Comparison of ENCODE assay signal across 31 cellular contexts in the genomic region with DNA sequence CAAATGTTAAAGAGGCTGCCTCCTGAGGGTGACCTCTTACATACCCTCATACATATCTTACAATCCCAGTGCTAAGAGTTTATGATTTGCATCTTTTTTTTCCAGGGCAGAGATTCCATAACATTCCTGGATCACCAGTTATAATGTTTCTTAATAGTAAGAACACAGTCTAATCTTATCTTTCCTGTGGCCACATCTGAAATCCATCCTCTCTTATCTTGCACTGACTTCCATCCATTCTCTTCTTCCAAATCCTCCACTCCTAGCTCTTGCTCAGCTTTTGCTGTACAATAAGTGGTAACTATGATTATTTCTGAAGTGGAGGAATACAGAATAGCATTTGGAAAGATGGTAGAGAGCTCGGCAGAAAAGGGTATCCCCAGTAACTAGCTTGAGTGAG. TPM values are rescaled to one million over a fixed set of nuclear protein-coding genes. Genes with fewer than 3 reads are reported as not detected.
"Had no signal": no experiment of that assay in that cellular context is flagged by ENCODE, and none has a peak within 500 bp of the region (broad histone marks: within the 10 kb centered on the region; RNA-seq: fewer than 3 reads in every experiment).

No MANE protein-coding gene starts in this region.

- FAIRE-seq: small intestine had no signal

- H3K4me1 ChIP-seq: neural progenitor cell, parathyroid adenoma, uterus had no signal

- H3K27ac ChIP-seq: neural progenitor cell, ovary, parathyroid adenoma, psoas muscle, right lobe of liver, sigmoid colon, suprapubic skin, testis, tibial artery, transverse colon, upper lobe of right lung, uterus had no signal

- H3K27me3 ChIP-seq: neural progenitor cell, ovary, right lobe of liver, sigmoid colon, suprapubic skin, testis, tibial artery, transverse colon, upper lobe of right lung, uterus had no signal

- H3K36me3 ChIP-seq: neural progenitor cell, ovary, uterus had no signal

- DNase-seq: naive thymus-derived CD8-positive, alpha-beta T cell; nephron progenitor cell; occipital lobe; ovary; psoas muscle; right cardiac atrium; right lobe of liver; small intestine; stimulated activated CD4-positive, alpha-beta T cell treated with anti-CD3 and anti-CD28 coated beads, Interleukin-15, amount 100 ng/mL, for 24 hours; stimulated activated CD4-positive, alpha-beta T cell treated with anti-CD3 and anti-CD28 coated beads, Interleukin-2, amount 100 ng/mL, for 24 hours; stimulated activated CD4-positive, alpha-beta T cell treated with anti-CD3 and anti-CD28 coated beads, Interleukin-2, amount 100 ng/mL, for 48 hours; stimulated activated CD4-positive, alpha-beta T cell treated with anti-CD3 and anti-CD28 coated beads, Interleukin-4, amount 100 ng/mL, for 24 hours; stimulated activated naive CD4-positive, alpha-beta T cell; stimulated activated naive CD8-positive, alpha-beta T cell treated with anti-CD3 and anti-CD28 coated beads, Interleukin-15, amount 100 ng/mL, for 72 hours; stimulated activated naive CD8-positive, alpha-beta T cell treated with anti-CD3 and anti-CD28 coated beads, Interleukin-15, Interleukin-2, amounts not matched to agents 100 U/mL and 50 U/mL, for 24 hours; substantia nigra; testis; tibial artery; transverse colon; upper lobe of right lung; uterus had no signal

- H3K4me2 ChIP-seq: neural progenitor cell had no signal

- H3K4me3 ChIP-seq: neural progenitor cell, ovary, psoas muscle, right lobe of liver, sigmoid colon, suprapubic skin, testis, tibial artery, transverse colon, upper lobe of right lung, uterus had no signal

- H2AFZ ChIP-seq: neural progenitor cell, parathyroid adenoma had no signal

- ATAC-seq: naive thymus-derived CD8-positive, alpha-beta T cell; natural killer cell treated with Interleukin-12 subunit alpha and Interleukin-12 subunit beta and Interleukin-15 and Interleukin-18, amount 100 ng/mL, for 72 hours; psoas muscle; right cardiac atrium; right lobe of liver; stimulated activated memory B cell treated with anti-CD40 and anti-IgM and Interleukin-4, amounts not matched to agents 10 μg/mL and 1 μg/mL and 100 μg/mL, for 72 hours; stimulated activated naive CD8-positive, alpha-beta T cell treated with anti-CD3 and anti-CD28 coated beads, Interleukin-15, amount 100 ng/mL, for 72 hours; stimulated activated naive CD8-positive, alpha-beta T cell treated with anti-CD3 and anti-CD28 coated beads, Interleukin-15, Interleukin-2, amounts not matched to agents 100 U/mL and 50 U/mL, for 24 hours; upper lobe of right lung had no signal

- H3K4me3 Mint-ChIP-seq: naive thymus-derived CD8-positive, alpha-beta T cell; natural killer cell treated with Interleukin-12 subunit alpha and Interleukin-12 subunit beta and Interleukin-15 and Interleukin-18, amount 100 ng/mL, for 72 hours; nephron progenitor cell; neural progenitor cell; stimulated activated memory B cell treated with anti-CD40 and anti-IgM and Interleukin-4, amounts not matched to agents 10 μg/mL and 1 μg/mL and 100 μg/mL, for 72 hours; stimulated activated naive CD8-positive, alpha-beta T cell treated with anti-CD3 and anti-CD28 coated beads, Interleukin-15, amount 100 ng/mL, for 72 hours; type B pancreatic cell had no signal

- H3K9ac ChIP-seq: neural progenitor cell, parathyroid adenoma had no signal

- H3K9me3 Mint-ChIP-seq: naive thymus-derived CD8-positive, alpha-beta T cell; natural killer cell treated with Interleukin-12 subunit alpha and Interleukin-12 subunit beta and Interleukin-15 and Interleukin-18, amount 100 ng/mL, for 72 hours; nephron progenitor cell; neural progenitor cell; stimulated activated memory B cell treated with anti-CD40 and anti-IgM and Interleukin-4, amounts not matched to agents 10 μg/mL and 1 μg/mL and 100 μg/mL, for 72 hours; stimulated activated naive CD8-positive, alpha-beta T cell treated with anti-CD3 and anti-CD28 coated beads, Interleukin-15, amount 100 ng/mL, for 72 hours; type B pancreatic cell had no signal

- H3K27ac Mint-ChIP-seq: naive thymus-derived CD8-positive, alpha-beta T cell; nephron progenitor cell; neural progenitor cell; progenitor cell of endocrine pancreas; stimulated activated memory B cell treated with anti-CD40 and anti-IgM and Interleukin-4, amounts not matched to agents 10 μg/mL and 1 μg/mL and 100 μg/mL, for 72 hours; stimulated activated naive CD8-positive, alpha-beta T cell treated with anti-CD3 and anti-CD28 coated beads, Interleukin-15, amount 100 ng/mL, for 72 hours; type B pancreatic cell had no signal

- H3K9me3 ChIP-seq: ovary, psoas muscle, right lobe of liver, sigmoid colon, suprapubic skin, testis, tibial artery, transverse colon, upper lobe of right lung, uterus had no signal

RNA-seq across cellular contexts. Expression of gene CISTR, which starts 30.8 kb away (rescaled TPM):
- polyA plus RNA-seq: naive thymus-derived CD8-positive, alpha-beta T cell; ovary; psoas muscle; sigmoid colon; small intestine; thymus; urinary bladder had no signal
